Comparison of ENCODE assay signal across 23 cellular contexts in genomic region chr5:116605310-116606070, GRCh38. TPM values are rescaled to one million over a fixed set of nuclear protein-coding genes. Genes with fewer than 3 reads are reported as not detected.
DNase-seq lines count a peak whose midpoint lies in the region; ATAC-seq, FAIRE-seq and TF ChIP-seq lines count a peak whose summit lies in the region.
"Had no signal": no experiment of that assay in that cellular context is flagged by ENCODE, and none has a peak within 500 bp of the region (broad histone marks: within the 10 kb centered on the region; RNA-seq: fewer than 3 reads in every experiment).

No MANE protein-coding gene starts in this region.

- no peak overlapping the region for H3K27ac ChIP-seq in A673 (ENCODE audit: low read depth, low read length, poor library complexity, severe bottlenecking)
- H3K27ac ChIP-seq in H1 (ENCODE audit: low read depth, low read length): no peak overlapping the region
- no peak overlapping the region for H3K27ac ChIP-seq in neuronal stem cell (replicated peaks; ENCODE audit: low read length)
- no peak overlapping the region for H3K27ac ChIP-seq in lower lobe of right lung
- H3K27ac ChIP-seq: BLaER1, cardiac muscle cell, gastrocnemius medialis, right atrium auricular region had no signal

- H3K23ac ChIP-seq in H1 (ENCODE audit: insufficient read length) (no peak overlapping the region), neuronal stem cell (ENCODE audit: low read depth, low read length, poor library complexity) (no peak overlapping the region)

- no peak for TF ChIP-seq RAD21 in H1 (IDR thresholded peaks at IDR 0.05 in 1 of 2, conservative IDR thresholded peaks at IDR 0.05 in 1 of 2; ENCODE audit: low read depth in 2 of 2, low read length in 2 of 2)

- H4K5ac ChIP-seq in H1 (ENCODE audit: insufficient read length, low read depth, low read length): no peak overlapping the region

- no peaks in the 10 kb centered on the region for H3K79me2 ChIP-seq in H1 (ENCODE audit: control insufficient read depth in 1 of 2, insufficient read depth in 2 of 2, low read length in 2 of 2)

- H3K14ac ChIP-seq in H1 (ENCODE audit: insufficient read length): no peak overlapping the region
- no peak overlapping the region for H3K14ac ChIP-seq in neuronal stem cell (ENCODE audit: low read length)

- CTCF ChIA-PET in A673 (lab: Charles Lee) (no interaction called here), H1 (lab: Charles Lee; ENCODE audit: partially characterized antibody) (interaction anchor here (1.0 to 1.7 kb wide), 6 partner anchors 12 to 271 kb away, joined by 3 to 5 read pairs (median 4); partner anchors contain the start of gene SEMA6A)

- H2BK15ac ChIP-seq in H1 (ENCODE audit: low read length): no peak overlapping the region
- H2BK15ac ChIP-seq in neuronal stem cell (ENCODE audit: low read length): no peak overlapping the region

- H3K9ac ChIP-seq in H1 (replicated peaks in 1 of 4; ENCODE audit: extremely low read depth in 1 of 4, low read depth in 3 of 4, low read length in 3 of 4) (no peak overlapping the region), neuronal stem cell (ENCODE audit: low read depth, low read length, poor library complexity) (no peak overlapping the region)
- H3K9ac ChIP-seq: BLaER1 had no signal

- TF ChIP-seq CTCF in A673 (conservative IDR thresholded peaks at IDR 0.05; ENCODE audit: low read depth, low read length): no peak
- TF ChIP-seq CTCF in H1 (IDR thresholded peaks at IDR 0.05; ENCODE audit: control extremely low read depth in 1 of 3, insufficient read depth in 1 of 3, low read depth in 1 of 3, low read length in 3 of 3): no peak
- TF ChIP-seq CTCF in lower lobe of right lung (IDR thresholded peaks at IDR 0.05): no peak

- H3K27me3 ChIP-seq in A673 (replicated peaks; ENCODE audit: insufficient read depth, low read depth, low read length, poor library complexity) (no peaks in the 10 kb centered on the region), H1 (replicated peaks in 1 of 4; ENCODE audit: control insufficient read depth in 3 of 4, extremely low read depth in 1 of 4, insufficient read depth in 3 of 4, low read length in 3 of 4) (no peaks in the 10 kb centered on the region), neuronal stem cell (ENCODE audit: control insufficient read depth in 3 of 3, insufficient read depth in 3 of 3, low read depth in 1 of 3, low read length in 3 of 3) (no peaks in the 10 kb centered on the region), lower lobe of right lung (ENCODE audit: low read depth) (no peaks in the 10 kb centered on the region)
- H3K27me3 ChIP-seq: BLaER1, gastrocnemius medialis, right atrium auricular region had no signal

- H4K91ac ChIP-seq in H1 (replicated peaks; ENCODE audit: insufficient read length, low read length) (no peak overlapping the region), neuronal stem cell (ENCODE audit: low read depth, low read length, poor library complexity) (no peak overlapping the region)

- no peak overlapping the region for H3K4ac ChIP-seq in H1 (replicated peaks; ENCODE audit: insufficient read length, low read depth, low read length)
- H3K4ac ChIP-seq in neuronal stem cell (ENCODE audit: low read length): no peak overlapping the region

- ATAC-seq in GM18505 (IDR thresholded peaks at IDR 0.05; ENCODE audit: unreplicated experiment) (no peak), lower lobe of right lung (no peak), HG03039 (IDR thresholded peaks at IDR 0.05; ENCODE audit: unreplicated experiment) (no peak), GM21528 (IDR thresholded peaks at IDR 0.05; ENCODE audit: low FRiP score, unreplicated experiment) (no peak)
- ATAC-seq: gastrocnemius medialis; K562; stimulated activated naive CD8-positive, alpha-beta T cell treated with anti-CD3 and anti-CD28 coated beads, Interleukin-15, amount 100 ng/mL, for 72 hours had no signal

- H2BK12ac ChIP-seq in H1 (ENCODE audit: low read depth, low read length) (no peak overlapping the region), neuronal stem cell (ENCODE audit: low read length) (no peak overlapping the region)

- no peaks in the 10 kb centered on the region for H3K79me1 ChIP-seq in H1 (ENCODE audit: low read depth, low read length)
- H3K79me1 ChIP-seq in neuronal stem cell (ENCODE audit: low read depth, low read length): no peaks in the 10 kb centered on the region

- no TSS peak for BruUV-seq in A673 (replicated peaks; lab: Mats Ljungman, UMichigan)

- H4K8ac ChIP-seq in H1 (ENCODE audit: extremely low read depth, insufficient read depth, low read length): no peak overlapping the region
- H4K8ac ChIP-seq in neuronal stem cell (ENCODE audit: low read depth, low read length): no peak overlapping the region

- intact Hi-C loops in A673 (cut with micrococcal nuclease; ENCODE audit: unreplicated experiment) (no loop called here), lower lobe of right lung (cut with DNase I) (no loop called here)

- H3K4me1 ChIP-seq in A673 (ENCODE audit: insufficient read depth, low read length, poor library complexity, severe bottlenecking): peaks cover 12% of the 10 kb centered on the region
- peaks cover 0 to 5% (median 2%) of the 10 kb centered on the region in 4 experiments; a peak in 2 of 7 replicates for H3K4me1 ChIP-seq in H1 (replicated peaks in 1 of 4; ENCODE audit: control insufficient read depth in 3 of 4, insufficient read depth in 4 of 4, low read length in 3 of 4)
- peaks cover 4 to 5% of the 10 kb centered on the region in 2 donors for H3K4me1 ChIP-seq in neuronal stem cell (ENCODE audit: control insufficient read depth in 2 of 2, insufficient read depth in 1 of 2, low read depth in 1 of 2, low read length in 2 of 2)
- H3K4me1 ChIP-seq in lower lobe of right lung: no peaks in the 10 kb centered on the region
- H3K4me1 ChIP-seq: BLaER1, gastrocnemius medialis had no signal

- H2AFZ ChIP-seq in H1 (ENCODE audit: low read length) (no peak overlapping the region), neuronal stem cell (ENCODE audit: low read length) (peak overlapping the region; percentile 47)

- TF ChIP-seq POLR2A in H1 (IDR thresholded peaks at IDR 0.05; ENCODE audit: control extremely low read depth in 1 of 2, low read depth in 2 of 2, low read length in 2 of 2) (no peak), GM18505 (IDR thresholded peaks at IDR 0.05; ENCODE audit: borderline replicate concordance, extremely low read depth, insufficient read depth, insufficient read length) (no peak)

- H3K36me3 ChIP-seq in A673 (ENCODE audit: insufficient read depth, low read length, poor library complexity, severe bottlenecking) (no peaks in the 10 kb centered on the region), H1 (ENCODE audit: control insufficient read depth in 2 of 4, insufficient read depth in 4 of 4, low read length in 3 of 4) (no peaks in the 10 kb centered on the region; a peak in 1 of 8 replicates), neuronal stem cell (replicated peaks in 1 of 2; ENCODE audit: control insufficient read depth in 2 of 2, insufficient read depth in 2 of 2, low read length in 2 of 2) (no peaks in the 10 kb centered on the region), lower lobe of right lung (no peaks in the 10 kb centered on the region)
- H3K36me3 ChIP-seq: BLaER1, cardiac muscle cell, gastrocnemius medialis, right atrium auricular region had no signal

- WGBS in H1 (ENCODE audit: extremely low coverage in 1 of 2, insufficient coverage in 1 of 2, insufficient read length in 1 of 2, insufficient replicate concordance in 2 of 2, low coverage in 1 of 2, low lambda C conversion rate in 2 of 2, missing lambda C conversion rate in 1 of 2), 2 experiments: 89% methylated on average over 4 of the region's 4 CpGs; no CpG with 5 or more reads in 1 of the 2 experiments
- no CpG with 5 or more reads among the region's 4 CpGs for WGBS in neuronal stem cell (ENCODE audit: extremely low coverage in 2 of 2, insufficient read length in 2 of 2, insufficient replicate concordance in 1 of 2), 2 donors

- H3K56ac ChIP-seq in H1 (replicated peaks; ENCODE audit: insufficient read length, low read depth, low read length): no peak overlapping the region

- POLR2A ChIA-PET in A673 (lab: Charles Lee; ENCODE audit: low non-redundant PET) (no interaction called here), H1 (lab: Charles Lee; ENCODE audit: partially characterized antibody) (no interaction called here)

- H2BK120ac ChIP-seq in H1 (replicated peaks; ENCODE audit: low read depth, low read length) (no peak overlapping the region), neuronal stem cell (ENCODE audit: low read depth, low read length) (no peak overlapping the region)

- no peak overlapping the region for H2AK5ac ChIP-seq in H1 (ENCODE audit: low read depth, low read length)
- no peak overlapping the region for H2AK5ac ChIP-seq in neuronal stem cell (ENCODE audit: low read depth, low read length)

- no peak overlapping the region for H2BK20ac ChIP-seq in H1 (ENCODE audit: low read length)

- H4K20me1 ChIP-seq in H1 (replicated peaks in 1 of 2; ENCODE audit: control insufficient read depth in 1 of 2, insufficient read depth in 2 of 2, low read length in 2 of 2): no peaks in the 10 kb centered on the region
- H4K20me1 ChIP-seq: BLaER1 had no signal

- FAIRE-seq in H1 (lab: Jason Lieb, UNC): no peak
- FAIRE-seq: islet of Langerhans, K562 had no signal

- DNase-seq in A673 (ENCODE audit: low spot score) (peak; percentile 58), SK-MEL-5 (ENCODE audit: low read depth, low spot score) (peak; percentile 52), H1 (ENCODE audit: low read depth in 1 of 2, low spot score in 2 of 2) (no peak), neuronal stem cell (ENCODE audit: low spot score) (no peak), lower lobe of right lung (no peak)
- DNase-seq: activated CD4-positive, alpha-beta memory T cell treated with anti-CD3 and anti-CD28 coated beads for 36 hours; activated CD4-positive, CD25-positive, alpha-beta regulatory T cell; activated effector memory CD4-positive, alpha-beta T cell treated with anti-CD3 and anti-CD28 coated beads, Interleukin-2, amount 50 U/mL, for 16 hours; COR-L47; DND-41; effector CD4-positive, alpha-beta T cell; gastrocnemius medialis; NCI-H2171; NCI-H526 treated with DMSO at 0.1 percent for 48 hours; stimulated activated naive CD8-positive, alpha-beta T cell treated with anti-CD3 and anti-CD28 coated beads, Interleukin-15, amount 100 ng/mL, for 72 hours had no signal

- no peak for TF ChIP-seq EP300 in H1 (IDR thresholded peaks at IDR 0.05; ENCODE audit: borderline replicate concordance in 1 of 2, low read depth in 2 of 2, low read length in 2 of 2)

- H2BK5ac ChIP-seq in H1 (ENCODE audit: low read depth, low read length): 0 out of 2 replicates have a peak overlapping the region, but pooled peaks have one; percentile 3
- H2BK5ac ChIP-seq in neuronal stem cell (ENCODE audit: low read length): no peak overlapping the region

- no peak overlapping the region; a peak in 1 of 4 replicates for H3K4me2 ChIP-seq in H1 (ENCODE audit: insufficient read depth in 1 of 2, low read depth in 2 of 2, low read length in 2 of 2)
- no peak overlapping the region for H3K4me2 ChIP-seq in neuronal stem cell (ENCODE audit: insufficient read depth, low read length, poor library complexity, severe bottlenecking)
- H3K4me2 ChIP-seq: BLaER1 had no signal

- H3K9me3 ChIP-seq in A673 (ENCODE audit: low read depth, low read length, poor library complexity, severe bottlenecking) (no peaks in the 10 kb centered on the region), H1 (ENCODE audit: insufficient read depth in 2 of 2, low read depth in 1 of 2, low read length in 1 of 2) (0 out of 4 replicates have a peak, but pooled peaks cover 0 to 2% of the 10 kb centered on the region in 2 experiments), neuronal stem cell (replicated peaks in 1 of 2; ENCODE audit: control insufficient read depth in 2 of 2, insufficient read depth in 1 of 2, low read depth in 1 of 2, low read length in 2 of 2) (peaks cover 0 to 3% of the 10 kb centered on the region in 2 donors), lower lobe of right lung (no peaks in the 10 kb centered on the region)
- H3K9me3 ChIP-seq: BLaER1, gastrocnemius medialis, right atrium auricular region had no signal

- in situ Hi-C loops in SK-MEL-5 (cut with HindIII; ENCODE audit: low pct_unique_long_range_greater_than_20kb, low sequenced_read_pairs): no loop called here

- H3K18ac ChIP-seq in H1 (ENCODE audit: extremely low read depth, low read length) (no peak overlapping the region; the same call in 1 of the 2 replicates), neuronal stem cell (ENCODE audit: low read length) (no peak overlapping the region)

- H3K23me2 ChIP-seq in H1 (ENCODE audit: low read depth, low read length): no peaks in the 10 kb centered on the region

- no peak overlapping the region for H3K4me3 ChIP-seq in A673 (ENCODE audit: low read depth, low read length, poor library complexity, severe bottlenecking)
- H3K4me3 ChIP-seq in H1 (ENCODE audit: extremely low read depth in 1 of 4, insufficient read depth in 2 of 4, low read depth in 3 of 4, low read length in 4 of 4): no peak overlapping the region
- H3K4me3 ChIP-seq in neuronal stem cell (ENCODE audit: low read length in 2 of 2): no peak overlapping the region
- H3K4me3 ChIP-seq in lower lobe of right lung: no peak overlapping the region
- H3K4me3 ChIP-seq: BLaER1, cardiac muscle cell, gastrocnemius medialis, K562, right atrium auricular region had no signal

RNA-seq across cellular contexts. Expression of gene SEMA6A, which starts 30.9 kb away (rescaled TPM):
- total RNA-seq in A673 (2021): 10.6 and 13.5 TPM in 2 replicates
- 37.6 and 39.0 TPM in 2 replicates for total RNA-seq in SK-MEL-5 (2014; rRNA removed; shearing (Covaris generic))
- polyA plus RNA-seq in SK-MEL-5 (2015; cell fraction: cytosol; rRNA removed): 46.6 and 52.1 TPM in 2 replicates
- 134 and 177 TPM in 2 replicates for polyA plus RNA-seq in SK-MEL-5 (2015; cell fraction: nucleus; rRNA removed)
- 260 and 277 TPM in 2 replicates for total RNA-seq in H1 (2021; fragmentation: NEBNext Ultra II Directional; extraction: Animal tissue kit (Norgen Biotek cat#: 25700))
- 78.3 and 122 TPM in 2 replicates for polyA plus RNA-seq in H1 (2011; rRNA removed)
- polyA plus RNA-seq in H1 (2011; cell fraction: cytosol; rRNA removed): 94.2 TPM
- 201 TPM for polyA plus RNA-seq in H1 (2011; cell fraction: nucleus; rRNA removed)
- 134 to 170 TPM (median 158 TPM) in 4 replicates for polyA plus RNA-seq in H1 (2012, experiment 1 of 2)
- 17.8 TPM for polyA plus RNA-seq in H1 (2012, experiment 2 of 2)
- polyA plus RNA-seq in H1 (2013, experiment 1 of 2): 452 TPM
- 483 TPM for polyA plus RNA-seq in H1 (2013, experiment 2 of 2)
- polyA minus RNA-seq in H1 (2011; rRNA and poly(A)+ RNA removed): 166 and 205 TPM in 2 replicates
- 219 TPM for polyA minus RNA-seq in H1 (2011; cell fraction: cytosol; rRNA and poly(A)+ RNA removed)
- polyA minus RNA-seq in H1 (2011; cell fraction: nucleus; rRNA and poly(A)+ RNA removed): 424 TPM
- polyA plus RNA-seq in neuronal stem cell (2013, experiment 1 of 2): 42.9 TPM
- 45.0 TPM for polyA plus RNA-seq in neuronal stem cell (2013, experiment 2 of 2)
- 44.3 TPM for total RNA-seq in lower lobe of right lung
- total RNA-seq: activated CD4-positive, alpha-beta memory T cell treated with anti-CD3 and anti-CD28 coated beads for 36 hours had no signal

Comparison
In these comparisons a context has a peak if more than half of its experiments do, and no peak if none do; other contexts are left out.
1. DNase-seq: peak in A673 (single experiment) and SK-MEL-5 (single experiment); none in H1 (0 of 2), neuronal stem cell (single experiment) and lower lobe of right lung (single experiment).